1 cellular context compared by ENCODE assay signal in genomic region chr18:14919666-14920065, GRCh38.
A peak's percentile ranks its signal among the peaks of the same experiment; 100 is the strongest.
TF ChIP-seq lines count a peak whose summit lies in the region.

No MANE protein-coding gene starts in this region.

TF ChIP-seq in liver, 16 proteins besides CTCF, POLR2A, EP300 and RAD21 (continued from another document):
- TF ChIP-seq REST (IDR thresholded peaks at IDR 0.05) = no peak
- no peak for TF ChIP-seq FOXA2 (IDR thresholded peaks at IDR 0.05)
- TF ChIP-seq, protein P1, sequence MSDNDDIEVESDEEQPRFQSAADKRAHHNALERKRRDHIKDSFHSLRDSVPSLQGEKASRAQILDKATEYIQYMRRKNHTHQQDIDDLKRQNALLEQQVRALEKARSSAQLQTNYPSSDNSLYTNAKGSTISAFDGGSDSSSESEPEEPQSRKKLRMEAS (IDR thresholded peaks at IDR 0.05) = no peak
- TF ChIP-seq SP1 (IDR thresholded peaks at IDR 0.05) = peak; percentile 61
- TF ChIP-seq NR2F2 (IDR thresholded peaks at IDR 0.05) = no peak
- TF ChIP-seq HNF4G (IDR thresholded peaks at IDR 0.05) = peak; percentile 51
- TF ChIP-seq EGR1 (IDR thresholded peaks at IDR 0.05; ENCODE audit: low read depth in 2 of 2) = no peak
TF ChIP-seq in liver: peak in this region for 4.
